Comparison of ENCODE assay signal across 1 cellular context in the genomic region with DNA sequence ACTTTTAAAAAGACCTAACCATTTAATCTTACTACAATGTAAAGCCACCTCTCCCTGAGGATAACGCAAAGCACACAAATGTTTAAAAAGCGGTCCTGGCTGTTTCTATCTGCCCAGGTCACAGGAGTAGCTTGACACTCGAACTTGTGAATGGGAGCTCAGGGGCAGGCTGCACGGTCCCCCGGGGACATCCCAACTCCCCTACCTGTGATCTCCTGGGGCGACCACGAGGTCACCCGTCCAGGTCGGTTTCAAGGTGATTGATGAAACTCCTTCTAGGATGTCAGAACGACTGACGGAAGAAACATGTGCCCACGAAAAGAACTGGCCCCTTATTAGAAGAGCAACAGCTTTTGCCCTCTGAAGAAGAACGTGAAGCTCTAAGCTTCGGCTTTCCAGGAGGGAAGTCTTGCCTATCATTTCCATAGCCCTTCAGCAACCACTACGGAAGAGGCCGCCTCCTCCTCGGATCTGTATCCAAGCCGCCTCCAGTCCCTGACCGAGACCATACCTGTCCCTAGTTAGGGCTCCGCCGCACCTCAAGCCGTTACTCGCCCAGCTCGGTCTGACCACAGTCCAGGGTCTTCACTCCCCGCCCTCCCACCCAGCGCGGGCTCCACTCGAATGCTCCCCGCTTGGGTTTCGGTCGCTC.
TF ChIP-seq lines count a peak whose summit lies in the region.

No MANE protein-coding gene starts in this region.

TF ChIP-seq in HepG2, 621 proteins besides CTCF, POLR2A, EP300 and RAD21 (continued from another document):
- TF ChIP-seq ZNF740 (CRISPR knock-in tag; IDR thresholded peaks at IDR 0.05): no peak
- TF ChIP-seq FUBP1 (CRISPR knock-in tag; IDR thresholded peaks at IDR 0.05; ENCODE audit: borderline replicate concordance): 0 out of 2 replicates have a peak, but pooled peaks have one; percentile 8
- TF ChIP-seq ZNF468 (CRISPR knock-in tag; IDR thresholded peaks at IDR 0.05): 0 out of 2 replicates have a peak, but pooled peaks have one; percentile 47
- TF ChIP-seq PAX8 (CRISPR knock-in tag; IDR thresholded peaks at IDR 0.05; ENCODE audit: borderline replicate concordance): 0 out of 2 replicates have a peak, but pooled peaks have one; percentile 2
- TF ChIP-seq, protein P1, sequence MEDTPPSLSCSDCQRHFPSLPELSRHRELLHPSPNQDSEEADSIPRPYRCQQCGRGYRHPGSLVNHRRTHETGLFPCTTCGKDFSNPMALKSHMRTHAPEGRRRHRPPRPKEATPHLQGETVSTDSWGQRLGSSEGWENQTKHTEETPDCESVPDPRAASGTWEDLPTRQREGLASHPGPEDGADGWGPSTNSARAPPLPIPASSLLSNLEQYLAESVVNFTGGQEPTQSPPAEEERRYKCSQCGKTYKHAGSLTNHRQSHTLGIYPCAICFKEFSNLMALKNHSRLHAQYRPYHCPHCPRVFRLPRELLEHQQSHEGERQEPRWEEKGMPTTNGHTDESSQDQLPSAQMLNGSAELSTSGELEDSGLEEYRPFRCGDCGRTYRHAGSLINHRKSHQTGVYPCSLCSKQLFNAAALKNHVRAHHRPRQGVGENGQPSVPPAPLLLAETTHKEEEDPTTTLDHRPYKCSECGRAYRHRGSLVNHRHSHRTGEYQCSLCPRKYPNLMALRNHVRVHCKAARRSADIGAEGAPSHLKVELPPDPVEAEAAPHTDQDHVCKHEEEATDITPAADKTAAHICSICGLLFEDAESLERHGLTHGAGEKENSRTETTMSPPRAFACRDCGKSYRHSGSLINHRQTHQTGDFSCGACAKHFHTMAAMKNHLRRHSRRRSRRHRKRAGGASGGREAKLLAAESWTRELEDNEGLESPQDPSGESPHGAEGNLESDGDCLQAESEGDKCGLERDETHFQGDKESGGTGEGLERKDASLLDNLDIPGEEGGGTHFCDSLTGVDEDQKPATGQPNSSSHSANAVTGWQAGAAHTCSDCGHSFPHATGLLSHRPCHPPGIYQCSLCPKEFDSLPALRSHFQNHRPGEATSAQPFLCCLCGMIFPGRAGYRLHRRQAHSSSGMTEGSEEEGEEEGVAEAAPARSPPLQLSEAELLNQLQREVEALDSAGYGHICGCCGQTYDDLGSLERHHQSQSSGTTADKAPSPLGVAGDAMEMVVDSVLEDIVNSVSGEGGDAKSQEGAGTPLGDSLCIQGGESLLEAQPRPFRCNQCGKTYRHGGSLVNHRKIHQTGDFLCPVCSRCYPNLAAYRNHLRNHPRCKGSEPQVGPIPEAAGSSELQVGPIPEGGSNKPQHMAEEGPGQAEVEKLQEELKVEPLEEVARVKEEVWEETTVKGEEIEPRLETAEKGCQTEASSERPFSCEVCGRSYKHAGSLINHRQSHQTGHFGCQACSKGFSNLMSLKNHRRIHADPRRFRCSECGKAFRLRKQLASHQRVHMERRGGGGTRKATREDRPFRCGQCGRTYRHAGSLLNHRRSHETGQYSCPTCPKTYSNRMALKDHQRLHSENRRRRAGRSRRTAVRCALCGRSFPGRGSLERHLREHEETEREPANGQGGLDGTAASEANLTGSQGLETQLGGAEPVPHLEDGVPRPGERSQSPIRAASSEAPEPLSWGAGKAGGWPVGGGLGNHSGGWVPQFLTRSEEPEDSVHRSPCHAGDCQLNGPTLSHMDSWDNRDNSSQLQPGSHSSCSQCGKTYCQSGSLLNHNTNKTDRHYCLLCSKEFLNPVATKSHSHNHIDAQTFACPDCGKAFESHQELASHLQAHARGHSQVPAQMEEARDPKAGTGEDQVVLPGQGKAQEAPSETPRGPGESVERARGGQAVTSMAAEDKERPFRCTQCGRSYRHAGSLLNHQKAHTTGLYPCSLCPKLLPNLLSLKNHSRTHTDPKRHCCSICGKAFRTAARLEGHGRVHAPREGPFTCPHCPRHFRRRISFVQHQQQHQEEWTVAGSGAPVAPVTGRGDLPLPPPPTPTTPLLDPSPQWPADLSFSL (CRISPR knock-in tag; IDR thresholded peaks at IDR 0.05): 0 out of 2 replicates have a peak, but pooled peaks have one; percentile 21
- no peak for TF ChIP-seq ISX (CRISPR knock-in tag; conservative IDR thresholded peaks at IDR 0.05)
- TF ChIP-seq TCF12 (IDR thresholded peaks at IDR 0.05): no peak
- TF ChIP-seq TCF12 (CRISPR knock-in tag; IDR thresholded peaks at IDR 0.05): no peak
- no peak for TF ChIP-seq AFF4 (CRISPR knock-in tag; IDR thresholded peaks at IDR 0.05)
- no peak for TF ChIP-seq FOXM1 (CRISPR knock-in tag; IDR thresholded peaks at IDR 0.05)
- no peak for TF ChIP-seq STAT5B (CRISPR knock-in tag; IDR thresholded peaks at IDR 0.05)
